Comparison of ENCODE assay signal across 8 cellular contexts in the genomic region with DNA sequence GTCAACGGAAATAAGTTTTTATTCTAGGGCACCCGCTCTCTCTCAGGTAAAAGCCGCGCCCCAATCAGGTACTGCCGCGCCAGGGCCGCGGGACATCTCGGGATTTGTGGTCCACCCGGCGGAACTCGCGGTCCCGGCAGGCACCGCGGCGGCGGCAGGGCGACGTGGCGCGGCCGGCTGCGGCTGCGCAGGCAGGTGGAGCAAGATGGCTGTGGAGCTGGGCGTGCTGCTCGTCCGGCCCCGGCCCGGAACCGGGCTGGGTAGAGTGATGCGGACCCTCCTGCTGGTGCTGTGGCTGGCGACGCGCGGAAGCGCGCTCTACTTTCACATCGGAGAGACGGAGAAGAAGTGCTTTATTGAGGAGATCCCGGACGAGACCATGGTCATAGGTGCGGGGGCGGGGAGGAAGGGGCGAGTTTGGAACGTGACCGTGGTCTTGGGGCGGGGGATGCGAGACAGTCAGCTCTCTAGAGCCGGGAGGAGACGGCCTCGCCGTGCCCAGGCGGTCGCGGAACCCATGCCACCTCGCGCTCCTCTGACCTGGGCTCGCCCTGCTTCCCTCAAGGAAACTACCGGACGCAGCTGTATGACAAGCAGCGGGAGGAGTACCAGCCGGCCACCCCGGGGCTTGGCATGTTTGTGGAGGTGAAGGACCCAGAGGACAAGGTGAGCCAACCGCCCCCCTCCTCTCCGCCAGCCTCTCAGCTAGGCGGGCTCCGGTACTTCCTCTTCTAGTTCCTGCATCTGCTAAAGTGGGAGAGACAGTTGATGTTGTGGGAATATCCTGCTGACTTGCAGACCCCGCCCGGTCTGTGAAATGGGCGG. TPM values are rescaled to one million over a fixed set of nuclear protein-coding genes. Genes with fewer than 3 reads are reported as not detected.
DNase-seq lines count a peak whose midpoint lies in the region; ATAC-seq and TF ChIP-seq lines count a peak whose summit lies in the region.

A gene (plus strand): TSS at position 194 of the 825 bp plus-strand sequence. CDS start 12 bp downstream, at position 206.

- peak; percentile 40 for DNase-seq in COLO829 (ENCODE audit: low spot score)
- DNase-seq in OCI-LY7 (ENCODE audit: low spot score): peak; percentile 90
- DNase-seq in activated T-cell treated with anti-CD3 and anti-CD28 coated beads for 4 hours: peak; percentile 75
- DNase-seq in epithelial cell of esophagus (ENCODE audit: low read depth): peak; percentile 94
- peak; percentile 83 for DNase-seq in stimulated activated CD8-positive, alpha-beta memory T cell treated with anti-CD3 and anti-CD28 coated beads, Interleukin-2, amount 100 ng/mL, for 48 hours (ENCODE audit: low read depth in 2 of 2)

- H3K4me1 ChIP-seq in OCI-LY7 (ENCODE audit: insufficient read depth, low read length, poor library complexity, severe bottlenecking) (peaks cover 16% of the 10 kb centered on the region), mononuclear cell (ENCODE audit: insufficient read depth, low read length) (peaks cover 24% of the 10 kb centered on the region)

- no peaks in the 10 kb centered on the region for H3K9me3 ChIP-seq in OCI-LY7 (ENCODE audit: low read length)
- H3K9me3 ChIP-seq in mononuclear cell (ENCODE audit: low read depth, low read length): no peaks in the 10 kb centered on the region

- no peaks in the 10 kb centered on the region for H3K9me2 ChIP-seq in OCI-LY7 (ENCODE audit: insufficient read depth, low read length)

- no TSS peak for BruUV-seq in OCI-LY7 (replicated peaks; lab: Mats Ljungman, UMichigan)

- TF ChIP-seq CTCF in OCI-LY7 (conservative IDR thresholded peaks at IDR 0.05; ENCODE audit: low read length): no peak
- no peak for TF ChIP-seq CTCF in epithelial cell of esophagus (IDR thresholded peaks at IDR 0.05; ENCODE audit: insufficient read depth, low read depth, low read length, missing control alignments)

- peak within 1 kb of the TSS; percentile 73 for H3K27ac ChIP-seq in OCI-LY7 (ENCODE audit: low read depth, low read length, poor library complexity, severe bottlenecking)

- CTCF ChIA-PET in OCI-LY7 (lab: Charles Lee; ENCODE audit: unreplicated experiment): interaction anchor here (1.2 kb wide), 1 partner anchor 82 kb away, joined by 3 read pairs; no protein-coding TSS in a partner anchor

- peaks cover 21% of the 10 kb centered on the region for H3K79me2 ChIP-seq in OCI-LY7 (ENCODE audit: insufficient read depth, low read depth, low read length)

- H2AFZ ChIP-seq in OCI-LY7 (ENCODE audit: low read length): peak within 1 kb of the TSS; percentile 71; the same call in 1 of the 2 replicates

- H3K36me3 ChIP-seq in OCI-LY7 (ENCODE audit: insufficient read depth, low read length): peaks cover 41% of the 10 kb centered on the region

- peak within 1 kb of the TSS; percentile 81 for H3K4me2 ChIP-seq in OCI-LY7 (ENCODE audit: low read length)

- 0 out of 2 replicates have a peak, but pooled peaks cover 5% of the 10 kb centered on the region for H4K20me1 ChIP-seq in OCI-LY7 (ENCODE audit: insufficient read depth, low read length)

- H3K27me3 ChIP-seq in mononuclear cell (ENCODE audit: insufficient read depth, low read length): peaks cover 9% of the 10 kb centered on the region

- intact Hi-C loops in OCI-LY7 (cut with micrococcal nuclease; ENCODE audit: unreplicated experiment): loop anchor here (2.0 to 10.0 kb wide), 3 partner anchors 83 to 473 kb away; a partner anchor contains a TSS

- H3K4me3 ChIP-seq in OCI-LY7 (ENCODE audit: low read depth, low read length, poor library complexity, severe bottlenecking): peak within 1 kb of the TSS; percentile 91
- H3K4me3 ChIP-seq in epithelial cell of esophagus (ENCODE audit: low read length): peak within 1 kb of the TSS; percentile 96
- peak within 1 kb of the TSS; percentile 86 for H3K4me3 ChIP-seq in mononuclear cell (ENCODE audit: low read length)

- ATAC-seq in GM19452 (IDR thresholded peaks at IDR 0.05; ENCODE audit: unreplicated experiment) (peak; percentile 95), HG03575 (IDR thresholded peaks at IDR 0.05; ENCODE audit: extremely low read depth, insufficient number of reproducible peaks, low FRiP score, unreplicated experiment) (peak; percentile 44)

- POLR2A ChIA-PET in OCI-LY7 (lab: Charles Lee): interaction anchor here (0.6 to 1.4 kb wide), 6 partner anchors 9 to 1155 kb away, joined by 3 to 6 read pairs (median 4); no protein-coding TSS in a partner anchor

RNA-seq across cellular contexts. Expression of the gene that starts here (rescaled TPM):
- total RNA-seq in OCI-LY7 (2014; rRNA removed; shearing (Covaris generic)): 67.6 and 89.7 TPM in 2 replicates
- total RNA-seq in OCI-LY7 (2022) (125 and 134 TPM in 2 replicates), mononuclear cell (35.3 TPM)

Comparison
In these comparisons a context has a peak if more than half of its experiments do, and no peak if none do; other contexts are left out.
1. Peak in every context shown above with its lines: DNase-seq, ATAC-seq, H3K4me3 ChIP-seq and H3K27ac ChIP-seq.
2. DNase-seq: peak in every context shown above with its lines; median percentile 94 in epithelial cell of esophagus; 90 in OCI-LY7; 83 in stimulated activated CD8-positive, alpha-beta memory T cell treated with anti-CD3 and anti-CD28 coated beads, Interleukin-2, amount 100 ng/mL, for 48 hours; 75 in activated T-cell treated with anti-CD3 and anti-CD28 coated beads for 4 hours; 40 in COLO829.